In genomic region chr5:131877873-131878272, GRCh38 we compare ENCODE assay signal across 26 cellular contexts.
DNase-seq lines count a peak whose midpoint lies in the region; ATAC-seq, FAIRE-seq and TF ChIP-seq lines count a peak whose summit lies in the region.
"Had no signal": no experiment of that assay in that cellular context is flagged by ENCODE, and none has a peak within 500 bp of the region (broad histone marks: within the 10 kb centered on the region; RNA-seq: fewer than 3 reads in every experiment).

No MANE protein-coding gene starts in this region.

- H2AFZ ChIP-seq in HCT116 (ENCODE audit: low read depth, low read length, poor library complexity, severe bottlenecking) = no peak overlapping the region
- no peak overlapping the region for H2AFZ ChIP-seq in K562 (ENCODE audit: low read depth, low read length)
- H2AFZ ChIP-seq: PC-9 had no signal

- no peak overlapping the region for H3K4me3 Mint-ChIP-seq in stimulated activated naive CD8-positive, alpha-beta T cell treated with anti-CD3 and anti-CD28 coated beads, Interleukin-15, amount 100 ng/mL, for 72 hours
- H3K4me3 Mint-ChIP-seq: CD8-positive, alpha-beta T cell had no signal

- H3K9me2 ChIP-seq in HCT116 (ENCODE audit: insufficient read depth) = no peaks in the 10 kb centered on the region

- H3K9me3 ChIP-seq in HCT116 (ENCODE audit: control insufficient read depth in 1 of 2, insufficient read depth in 1 of 2, low read depth in 1 of 2, low read length in 2 of 2) (no peaks in the 10 kb centered on the region), K562 (replicated peaks; ENCODE audit: control insufficient read depth, insufficient read depth, low read depth, low read length) (no peaks in the 10 kb centered on the region; the same call in 1 of the 2 replicates), ascending aorta (no peaks in the 10 kb centered on the region)
- H3K9me3 ChIP-seq: Caco-2, SJSA1 had no signal

- no peaks in the 10 kb centered on the region for H3K4me1 ChIP-seq in HCT116 (ENCODE audit: control insufficient read depth in 1 of 2, insufficient read depth in 2 of 2, low read length in 2 of 2)
- no peaks in the 10 kb centered on the region for H3K4me1 ChIP-seq in K562 (replicated peaks in 1 of 2; ENCODE audit: control insufficient read depth in 2 of 2, insufficient read depth in 2 of 2, low read length in 2 of 2)
- H3K4me1 ChIP-seq in ascending aorta = no peaks in the 10 kb centered on the region
- H3K4me1 ChIP-seq: Caco-2, SJSA1 had no signal

- H3K27me3 Mint-ChIP-seq in stimulated activated naive CD8-positive, alpha-beta T cell treated with anti-CD3 and anti-CD28 coated beads, Interleukin-15, amount 100 ng/mL, for 72 hours = no peaks in the 10 kb centered on the region

- no peak; a peak in 1 of 6 replicates for TF ChIP-seq CTCF in HCT116 (IDR thresholded peaks at IDR 0.05 in 2 of 3, conservative IDR thresholded peaks at IDR 0.05 in 1 of 3; ENCODE audit: borderline replicate concordance in 1 of 3, insufficient read depth in 1 of 3, low read depth in 2 of 3, low read length in 2 of 3)
- TF ChIP-seq CTCF in K562 (IDR thresholded peaks at IDR 0.05 in 2 of 3, conservative IDR thresholded peaks at IDR 0.05 in 1 of 3; ENCODE audit: insufficient read depth in 2 of 3, low read depth in 1 of 3, low read length in 3 of 3) = no peak
- no peak for TF ChIP-seq CTCF in ascending aorta (IDR thresholded peaks at IDR 0.05)

- DNase-seq in stimulated activated naive CD8-positive, alpha-beta T cell treated with anti-CD3 and anti-CD28 coated beads, Interleukin-15, Interleukin-2, amounts not matched to agents 100 U/mL and 50 U/mL, for 24 hours = no peak
- no peak for DNase-seq in stimulated activated naive CD8-positive, alpha-beta T cell treated with anti-CD3 and anti-CD28 coated beads, Interleukin-15, amount 100 ng/mL, for 72 hours
- DNase-seq in HCT116 (ENCODE audit: low read depth, low spot score) (no peak), K562 (ENCODE audit: extremely low read depth in 1 of 4, low spot score in 3 of 4) (no peak), ascending aorta (ENCODE audit: low spot score in 2 of 2) (no peak), NCI-H82 treated with DMSO at 0.1 percent for 48 hours (lab: John Stamatoyannopoulos, UW; ENCODE audit: unreplicated experiment) (no peak)
- DNase-seq in activated T-cell treated with anti-CD3 and anti-CD28 coated beads, Interleukin-2, amount 50 U/mL, for 48 hours = no peak
- DNase-seq: AML-193; Caco-2; CD8-positive, alpha-beta T cell; DMS153; GOT3; Karpas-422; NCI-H1105; NCI-H1436 treated with DMSO at 0.1 percent for 48 hours; NCI-H1930; NCI-H2107; NCI-H524 treated with DMSO at 0.1 percent for 48 hours; NCI-H774; PC-9; Right ventricle myocardium superior; T-helper 1 cell had no signal

- 37% methylated on average over 2 of the region's 2 CpGs for WGBS in K562 (ENCODE audit: insufficient coverage, low coverage, missing lambda C conversion rate)

- peak; percentile 43 for ATAC-seq in stimulated activated naive CD8-positive, alpha-beta T cell treated with anti-CD3 and anti-CD28 coated beads, Interleukin-15, Interleukin-2, amounts not matched to agents 100 U/mL and 50 U/mL, for 24 hours
- no peak for ATAC-seq in stimulated activated naive CD8-positive, alpha-beta T cell treated with anti-CD3 and anti-CD28 coated beads, Interleukin-15, amount 100 ng/mL, for 72 hours
- ATAC-seq in HCT116 = peak; percentile 50; the same call in 1 of the 2 replicates
- peak; percentile 81 for ATAC-seq in K562
- ATAC-seq: CD8-positive, alpha-beta T cell had no signal

- no peak for FAIRE-seq in K562 (lab: Jason Lieb, UNC)
- FAIRE-seq: A204.1 had no signal

- H3K27ac ChIP-seq in HCT116 (ENCODE audit: low read depth, low read length) (no peak overlapping the region), K562 (ENCODE audit: extremely low read depth, low read depth, low read length) (no peak overlapping the region), ascending aorta (no peak overlapping the region)
- H3K27ac ChIP-seq: C4-2B, HL-60, PC-9, SJSA1 had no signal

- POLR2A ChIA-PET in HCT116 (lab: Charles Lee) = no interaction called here
- POLR2A ChIA-PET in K562 (lab: Yijun Ruan, JAX) = interaction anchor here (0.5 to 1.2 kb wide), 3 partner anchors 20 to 577 kb away, joined by 3 read pairs; no protein-coding TSS in a partner anchor

- H3K79me2 ChIP-seq in HCT116 (ENCODE audit: insufficient read depth, low read length) (no peaks in the 10 kb centered on the region), K562 (ENCODE audit: control insufficient read depth, insufficient read depth, low read length) (no peaks in the 10 kb centered on the region)

- H4K20me1 ChIP-seq in HCT116 (ENCODE audit: insufficient read depth) = no peaks in the 10 kb centered on the region
- no peaks in the 10 kb centered on the region for H4K20me1 ChIP-seq in K562 (replicated peaks; ENCODE audit: control insufficient read depth, insufficient read depth, low read length)

- intact Hi-C loops in HCT116 (cut with micrococcal nuclease) = no loop called here
- intact Hi-C loops in K562 (cut with micrococcal nuclease) = no loop called here
- intact Hi-C loops in ascending aorta (cut with DNase I) = no loop called here

- H3K4me1 Mint-ChIP-seq in stimulated activated naive CD8-positive, alpha-beta T cell treated with anti-CD3 and anti-CD28 coated beads, Interleukin-15, amount 100 ng/mL, for 72 hours = no peaks in the 10 kb centered on the region

- no peaks in the 10 kb centered on the region for H3K9me1 ChIP-seq in K562 (ENCODE audit: control insufficient read depth, insufficient read depth, low read length)

- no peak for TF ChIP-seq EP300 in K562 (IDR thresholded peaks at IDR 0.05; ENCODE audit: low read length)

- CTCF ChIA-PET in HCT116 (lab: Charles Lee) (no interaction called here), K562 (lab: Yijun Ruan, JAX; ENCODE audit: low intra/inter-chr PET ratio) (no interaction called here)

- RAD21 ChIA-PET in HCT116 (lab: Charles Lee; ENCODE audit: low non-redundant PET in 1 of 2, low total read pairs in 2 of 2, uncharacterized antibody in 2 of 2, unreplicated experiment in 2 of 2) = no interaction called here

- H3K4me2 ChIP-seq in HCT116 (ENCODE audit: low read length) (no peak overlapping the region), K562 (ENCODE audit: insufficient read depth, low read length) (no peak overlapping the region)
- H3K4me2 ChIP-seq: PC-9 had no signal

- no peak overlapping the region for H3K27ac Mint-ChIP-seq in stimulated activated naive CD8-positive, alpha-beta T cell treated with anti-CD3 and anti-CD28 coated beads, Interleukin-15, amount 100 ng/mL, for 72 hours
- H3K27ac Mint-ChIP-seq: CD8-positive, alpha-beta T cell had no signal

- no peak for TF ChIP-seq POLR2A in HCT116 (IDR thresholded peaks at IDR 0.05; ENCODE audit: borderline replicate concordance, extremely low read depth, insufficient read depth, insufficient read length)
- TF ChIP-seq POLR2A in K562 (conservative IDR thresholded peaks at IDR 0.05) = no peak

- H3K9ac ChIP-seq in HCT116 (ENCODE audit: low read length) (no peak overlapping the region), K562 (ENCODE audit: insufficient read depth in 1 of 2, low read depth in 2 of 2, low read length in 2 of 2) (no peak overlapping the region)

- no TSS peak for BruUV-seq in HCT116 (replicated peaks; lab: Mats Ljungman, UMichigan)
- BruUV-seq in K562 (replicated peaks; lab: Mats Ljungman, UMichigan) = no TSS peak

- H3K27me3 ChIP-seq in HCT116 (ENCODE audit: insufficient read depth, low read length) = no peaks in the 10 kb centered on the region
- H3K27me3 ChIP-seq in K562 (ENCODE audit: control insufficient read depth in 2 of 2, insufficient read depth in 2 of 2, low read length in 2 of 2) = no peaks in the 10 kb centered on the region
- H3K27me3 ChIP-seq in ascending aorta = no peaks in the 10 kb centered on the region

- peaks cover 6 to 11% of the 10 kb centered on the region in 2 donors for H3K9me3 Mint-ChIP-seq in stimulated activated naive CD8-positive, alpha-beta T cell treated with anti-CD3 and anti-CD28 coated beads, Interleukin-15, amount 100 ng/mL, for 72 hours

- in situ Hi-C loops in K562 (cut with MboI) = no loop called here

- H3K4me3 ChIP-seq in HCT116 (replicated peaks in 1 of 2; ENCODE audit: low read depth in 1 of 2, low read length in 2 of 2) = no peak overlapping the region
- H3K4me3 ChIP-seq in K562 = no peak overlapping the region
- no peak overlapping the region for H3K4me3 ChIP-seq in ascending aorta
- H3K4me3 ChIP-seq: PC-9, SJSA1 had no signal

- TF ChIP-seq RAD21 in HCT116 (IDR thresholded peaks at IDR 0.05; ENCODE audit: low read depth) (no peak), K562 (CRISPR knock-in tag; conservative IDR thresholded peaks at IDR 0.05 in 1 of 2, IDR thresholded peaks at IDR 0.05 in 1 of 2) (no peak)

- H3K36me3 ChIP-seq in HCT116 (ENCODE audit: control insufficient read depth in 1 of 2, insufficient read depth in 2 of 2, low read length in 2 of 2) (no peaks in the 10 kb centered on the region), K562 (ENCODE audit: control insufficient read depth, insufficient read depth, low read length) (no peaks in the 10 kb centered on the region), ascending aorta (no peaks in the 10 kb centered on the region)
- H3K36me3 ChIP-seq: SJSA1 had no signal

TF ChIP-seq in HCT116, 20 proteins besides CTCF, POLR2A, EP300 and RAD21 (continues in another document):
- TF ChIP-seq ATF3 (IDR thresholded peaks at IDR 0.05) = no peak

TF ChIP-seq in K562, 482 proteins besides CTCF, POLR2A, EP300 and RAD21:
- no peak for TF ChIP-seq PURB (CRISPR knock-in tag; IDR thresholded peaks at IDR 0.05; ENCODE audit: low read depth)
- TF ChIP-seq TRIM24 (IDR thresholded peaks at IDR 0.05) = peak in 1 of 2 experiments; percentile 27; a peak in 2 of 4 replicates
- no peak for TF ChIP-seq CEBPG (CRISPR knock-in tag; IDR thresholded peaks at IDR 0.05)
- TF ChIP-seq CEBPG (tag; conservative IDR thresholded peaks at IDR 0.05 in 1 of 2, IDR thresholded peaks at IDR 0.05 in 1 of 2) = peak in 1 of 2 experiments; percentile 76; a peak in 2 of 4 replicates
TF ChIP-seq in K562: peak in this region for 2.
